8 cellular contexts compared by ENCODE assay signal in the genomic region with DNA sequence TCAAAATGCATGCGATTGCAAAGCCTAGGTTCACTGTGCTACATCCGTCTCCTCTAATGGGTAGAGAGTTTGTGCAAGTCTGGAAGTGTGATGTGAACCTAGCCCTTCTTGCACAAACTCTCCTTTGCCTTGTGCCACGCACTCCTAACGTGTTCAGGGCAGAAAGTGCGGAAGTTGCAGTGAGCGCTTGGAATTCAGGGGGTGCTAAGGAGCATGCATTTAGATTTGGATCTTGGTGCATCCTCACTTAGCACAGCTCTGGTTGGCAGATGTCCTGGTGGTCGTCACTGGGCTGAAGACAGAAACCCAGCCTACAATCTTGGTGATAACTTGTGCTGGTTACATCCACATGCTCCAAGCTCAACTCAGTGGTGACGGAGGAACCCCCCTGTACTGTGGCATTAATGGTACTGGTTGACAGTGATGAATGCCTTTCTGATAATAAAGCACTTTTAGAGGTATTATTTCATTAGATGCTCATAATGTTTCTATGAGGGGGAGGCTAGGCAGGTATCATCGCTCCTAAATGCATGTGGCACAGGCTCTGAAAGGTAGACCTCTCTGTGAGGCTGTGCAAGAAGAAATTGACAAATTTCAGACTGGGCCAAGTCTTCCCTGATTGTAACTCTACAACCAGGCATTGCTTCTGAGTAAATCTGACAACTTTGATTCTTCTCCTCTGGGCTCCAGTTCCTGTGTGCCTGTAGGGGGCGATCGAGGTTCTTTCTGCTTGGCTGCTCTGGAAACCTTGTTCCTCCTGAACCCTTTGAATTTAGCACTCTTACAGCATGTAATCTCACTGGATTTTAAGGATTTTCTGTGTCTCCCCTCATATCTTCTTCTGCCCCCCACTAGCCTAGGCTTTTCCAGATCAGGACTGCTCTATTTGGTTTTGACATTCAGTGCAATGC. TPM values are rescaled to one million over a fixed set of nuclear protein-coding genes. Genes with fewer than 3 reads are reported as not detected.
A peak's percentile ranks its signal among the peaks of the same experiment; 100 is the strongest.
DNase-seq lines count a peak whose midpoint lies in the region; ATAC-seq, FAIRE-seq and TF ChIP-seq lines count a peak whose summit lies in the region.

No MANE protein-coding gene starts in this region.

- no peak overlapping the region for H3K23ac ChIP-seq in H1 (ENCODE audit: insufficient read length)

- no peak for ATAC-seq in GM21619 (IDR thresholded peaks at IDR 0.05; ENCODE audit: unreplicated experiment)

- H2BK15ac ChIP-seq in H1 (ENCODE audit: low read length) = no peak overlapping the region

- no peak overlapping the region for H3K14ac ChIP-seq in H1 (ENCODE audit: insufficient read length)

- no peak overlapping the region for H3K4ac ChIP-seq in H1 (replicated peaks; ENCODE audit: insufficient read length, low read depth, low read length)

- H4K20me1 ChIP-seq in H1 (replicated peaks in 1 of 2; ENCODE audit: control insufficient read depth in 1 of 2, insufficient read depth in 2 of 2, low read length in 2 of 2) (peaks cover 12 to 24% of the 10 kb centered on the region in 2 experiments), neural progenitor cell (ENCODE audit: low read depth) (peaks cover 70% of the 10 kb centered on the region)

- H2BK120ac ChIP-seq in H1 (replicated peaks; ENCODE audit: low read depth, low read length) = no peak overlapping the region

- H3K27me3 Mint-ChIP-seq in neural progenitor cell (ENCODE audit: insufficient read depth, low read depth) = peaks cover 5% of the 10 kb centered on the region

- H3K9me3 ChIP-seq in H1 (ENCODE audit: insufficient read depth in 2 of 2, low read depth in 1 of 2, low read length in 1 of 2) (no peaks in the 10 kb centered on the region), neural progenitor cell (ENCODE audit: low read depth) (no peaks in the 10 kb centered on the region)

- H3K27ac Mint-ChIP-seq in neural progenitor cell = no peak overlapping the region

- H2BK12ac ChIP-seq in H1 (ENCODE audit: low read depth, low read length) = no peak overlapping the region

- 74% methylated on average over 11 of the region's 11 CpGs; no CpG with 5 or more reads in 1 of the 2 experiments for WGBS in H1 (ENCODE audit: extremely low coverage in 1 of 2, insufficient coverage in 1 of 2, insufficient read length in 1 of 2, insufficient replicate concordance in 2 of 2, low coverage in 1 of 2, low lambda C conversion rate in 2 of 2, missing lambda C conversion rate in 1 of 2), 2 experiments

- H3K27ac ChIP-seq in H1 (ENCODE audit: low read depth, low read length) = no peak overlapping the region
- no peak overlapping the region for H3K27ac ChIP-seq in neural progenitor cell

- no peaks in the 10 kb centered on the region for H3K23me2 ChIP-seq in H1 (ENCODE audit: low read depth, low read length)

- H3K36me3 ChIP-seq in H1 (ENCODE audit: control insufficient read depth in 2 of 4, insufficient read depth in 4 of 4, low read length in 3 of 4) (peaks cover 0 to 4% (median 2%) of the 10 kb centered on the region in 4 experiments; a peak in 4 of 8 replicates), neural progenitor cell (no peaks in the 10 kb centered on the region)

- no peaks in the 10 kb centered on the region for H3K9me3 Mint-ChIP-seq in neural progenitor cell

- H3K4me1 Mint-ChIP-seq in neural progenitor cell = peaks cover 28% of the 10 kb centered on the region

- H3K18ac ChIP-seq in H1 (ENCODE audit: extremely low read depth, low read length) = no peak overlapping the region

- no peak overlapping the region for H2BK5ac ChIP-seq in H1 (ENCODE audit: low read depth, low read length)

- no peak overlapping the region for H3K4me3 Mint-ChIP-seq in neural progenitor cell

- DNase-seq in NCI-H2171 treated with DMSO at 0.1 percent for 48 hours (lab: John Stamatoyannopoulos, UW) (peak; percentile 40), NCI-H2171 (lab: John Stamatoyannopoulos, UW) (no peak), NAMALWA (ENCODE audit: low spot score) (peak; percentile 70), H1 (ENCODE audit: low read depth in 1 of 2, low spot score in 2 of 2) (peak in 1 of 2 experiments; percentile 77), neural progenitor cell (ENCODE audit: low spot score) (peak; percentile 65), NCI-H187 (lab: John Stamatoyannopoulos, UW) (no peak)
- peak; percentile 57 to 65 for DNase-seq in activated CD4-positive, alpha-beta T cell treated with anti-CD3 and anti-CD28 coated beads for 4 hours

- H3K36me3 Mint-ChIP-seq in neural progenitor cell = peaks cover 7% of the 10 kb centered on the region

- no peak overlapping the region for H4K91ac ChIP-seq in H1 (replicated peaks; ENCODE audit: insufficient read length, low read length)

- H3K4me1 ChIP-seq in H1 (replicated peaks in 1 of 4; ENCODE audit: control insufficient read depth in 3 of 4, insufficient read depth in 4 of 4, low read length in 3 of 4) = peaks cover 6 to 13% (median 8%) of the 10 kb centered on the region in 4 experiments
- peaks cover 13% of the 10 kb centered on the region for H3K4me1 ChIP-seq in neural progenitor cell

- no peak overlapping the region for H3K9ac ChIP-seq in H1 (replicated peaks in 1 of 4; ENCODE audit: extremely low read depth in 1 of 4, low read depth in 3 of 4, low read length in 3 of 4)
- H3K9ac ChIP-seq in neural progenitor cell = no peak overlapping the region

- POLR2A ChIA-PET in H1 (lab: Charles Lee; ENCODE audit: partially characterized antibody) = interaction anchor here (1.1 to 1.3 kb wide), 2 partner anchors 37 to 113 kb away, joined by 3 to 4 read pairs; a partner anchor contains a TSS

- peaks cover 2% of the 10 kb centered on the region for H3F3A ChIP-seq in neural progenitor cell (ENCODE audit: low read depth)

- no peak overlapping the region for H2AK5ac ChIP-seq in H1 (ENCODE audit: low read depth, low read length)

- no peak for TF ChIP-seq EP300 in H1 (IDR thresholded peaks at IDR 0.05; ENCODE audit: borderline replicate concordance in 1 of 2, low read depth in 2 of 2, low read length in 2 of 2)

- no peak overlapping the region for H2BK20ac ChIP-seq in H1 (ENCODE audit: low read length)

- no peak overlapping the region for H4K8ac ChIP-seq in H1 (ENCODE audit: extremely low read depth, insufficient read depth, low read length)

- no peak for FAIRE-seq in H1 (lab: Jason Lieb, UNC)

- CTCF ChIA-PET in H1 (lab: Charles Lee; ENCODE audit: partially characterized antibody) = interaction anchor here (0.6 to 6.3 kb wide), 59 partner anchors 8 to 779 kb away, joined by 3 to 77 read pairs (median 5); a partner anchor contains a TSS

- H3K4me2 ChIP-seq in H1 (ENCODE audit: insufficient read depth in 1 of 2, low read depth in 2 of 2, low read length in 2 of 2) (no peak overlapping the region), neural progenitor cell (no peak overlapping the region)

- TF ChIP-seq CTCF in H1 (IDR thresholded peaks at IDR 0.05; ENCODE audit: control extremely low read depth in 1 of 3, insufficient read depth in 1 of 3, low read depth in 1 of 3, low read length in 3 of 3) (peak; percentile 64 to 85 (median 77)), neural progenitor cell (IDR thresholded peaks at IDR 0.05) (peak; percentile 75)

- H3K56ac ChIP-seq in H1 (replicated peaks; ENCODE audit: insufficient read length, low read depth, low read length) = no peak overlapping the region

- H3K79me2 ChIP-seq in H1 (ENCODE audit: control insufficient read depth in 1 of 2, insufficient read depth in 2 of 2, low read length in 2 of 2) (peaks cover 0 to 15% of the 10 kb centered on the region in 2 experiments; a peak in 1 of 4 replicates), neural progenitor cell (ENCODE audit: low read depth) (peaks cover 39% of the 10 kb centered on the region)

- no peak for TF ChIP-seq POLR2A in H1 (IDR thresholded peaks at IDR 0.05; ENCODE audit: control extremely low read depth in 1 of 2, low read depth in 2 of 2, low read length in 2 of 2)

- peaks cover 8% of the 10 kb centered on the region for H3K79me1 ChIP-seq in H1 (ENCODE audit: low read depth, low read length)

- H2AFZ ChIP-seq in H1 (ENCODE audit: low read length) (no peak overlapping the region), neural progenitor cell (replicated peaks) (no peak overlapping the region)

- no peak overlapping the region for H3K4me3 ChIP-seq in H1 (ENCODE audit: extremely low read depth in 1 of 4, insufficient read depth in 2 of 4, low read depth in 3 of 4, low read length in 4 of 4)
- no peak overlapping the region for H3K4me3 ChIP-seq in neural progenitor cell

- TF ChIP-seq RAD21 in H1 (IDR thresholded peaks at IDR 0.05 in 1 of 2, conservative IDR thresholded peaks at IDR 0.05 in 1 of 2; ENCODE audit: low read depth in 2 of 2, low read length in 2 of 2) = peak; percentile 22 to 46; a peak in 3 of 4 replicates

- H3K27me3 ChIP-seq in H1 (replicated peaks in 1 of 4; ENCODE audit: control insufficient read depth in 3 of 4, extremely low read depth in 1 of 4, insufficient read depth in 3 of 4, low read length in 3 of 4) (no peaks in the 10 kb centered on the region), neural progenitor cell (no peaks in the 10 kb centered on the region)

- no peak overlapping the region for H4K5ac ChIP-seq in H1 (ENCODE audit: insufficient read length, low read depth, low read length)

RNA-seq across cellular contexts. Expression of a gene that starts 40.6 kb away (rescaled TPM):
- total RNA-seq in H1 (2021; fragmentation: NEBNext Ultra II Directional; extraction: Animal tissue kit (Norgen Biotek cat#: 25700)) = 44.9 and 46.6 TPM in 2 replicates
- polyA plus RNA-seq in H1 (2011; rRNA removed) = 27.5 and 36.9 TPM in 2 replicates
- polyA plus RNA-seq in H1 (2011; cell fraction: cytosol; rRNA removed) = 30.4 TPM
- 67.8 TPM for polyA plus RNA-seq in H1 (2011; cell fraction: nucleus; rRNA removed)
- polyA plus RNA-seq in H1 (2012, experiment 1 of 2) = 30.0 to 35.6 TPM (median 34.3 TPM) in 4 replicates
- 38.6 TPM for polyA plus RNA-seq in H1 (2012, experiment 2 of 2)
- polyA plus RNA-seq in H1 (2013, experiment 1 of 2) = 21.7 TPM
- 21.8 TPM for polyA plus RNA-seq in H1 (2013, experiment 2 of 2)
- polyA minus RNA-seq in H1 (2011; rRNA and poly(A)+ RNA removed) = 31.9 and 42.5 TPM in 2 replicates
- polyA minus RNA-seq in H1 (2011; cell fraction: cytosol; rRNA and poly(A)+ RNA removed) = 20.1 TPM
- 19.0 TPM for polyA minus RNA-seq in H1 (2011; cell fraction: nucleus; rRNA and poly(A)+ RNA removed)
- total RNA-seq in neural progenitor cell (ENCODE audit: low replicate concordance) = 24.7 and 38.7 TPM in 2 replicates

RNA-seq across cellular contexts. Expression of a gene that starts 45.3 kb away (rescaled TPM):
- not detected in 2 replicates for total RNA-seq in H1 (2021; fragmentation: NEBNext Ultra II Directional; extraction: Animal tissue kit (Norgen Biotek cat#: 25700))
- not detected in 2 replicates for polyA plus RNA-seq in H1 (2011; rRNA removed)
- polyA plus RNA-seq in H1 (2011; cell fraction: cytosol; rRNA removed) = not detected
- polyA plus RNA-seq in H1 (2011; cell fraction: nucleus; rRNA removed) = not detected
- polyA plus RNA-seq in H1 (2012, experiment 1 of 2) = not detected in 4 replicates
- not detected for polyA plus RNA-seq in H1 (2012, experiment 2 of 2)
- polyA plus RNA-seq in H1 (2013, experiment 1 of 2) = not detected
- not detected for polyA plus RNA-seq in H1 (2013, experiment 2 of 2)
- polyA minus RNA-seq in H1 (2011; rRNA and poly(A)+ RNA removed) = not detected in 2 replicates
- not detected for polyA minus RNA-seq in H1 (2011; cell fraction: cytosol; rRNA and poly(A)+ RNA removed)
- polyA minus RNA-seq in H1 (2011; cell fraction: nucleus; rRNA and poly(A)+ RNA removed) = not detected
- total RNA-seq in neural progenitor cell (ENCODE audit: low replicate concordance) = not detected in 2 replicates

RNA-seq across cellular contexts. Expression of a gene that starts 47.0 kb away (rescaled TPM):
- total RNA-seq in H1 (2021; fragmentation: NEBNext Ultra II Directional; extraction: Animal tissue kit (Norgen Biotek cat#: 25700)) = not detected in 2 replicates
- polyA plus RNA-seq in H1 (2011; rRNA removed) = not detected in 2 replicates
- not detected for polyA plus RNA-seq in H1 (2011; cell fraction: cytosol; rRNA removed)
- not detected for polyA plus RNA-seq in H1 (2011; cell fraction: nucleus; rRNA removed)
- not detected in 4 replicates for polyA plus RNA-seq in H1 (2012, experiment 1 of 2)
- polyA plus RNA-seq in H1 (2012, experiment 2 of 2) = not detected
- not detected for polyA plus RNA-seq in H1 (2013, experiment 1 of 2)
- polyA plus RNA-seq in H1 (2013, experiment 2 of 2) = not detected
- polyA minus RNA-seq in H1 (2011; rRNA and poly(A)+ RNA removed) = not detected in 2 replicates
- polyA minus RNA-seq in H1 (2011; cell fraction: cytosol; rRNA and poly(A)+ RNA removed) = not detected
- polyA minus RNA-seq in H1 (2011; cell fraction: nucleus; rRNA and poly(A)+ RNA removed) = not detected
- total RNA-seq in neural progenitor cell (ENCODE audit: low replicate concordance) = not detected in 2 replicates

Comparison
In these comparisons a context has a peak if more than half of its experiments do, and no peak if none do; other contexts are left out.
1. DNase-seq: peak in NCI-H2171 treated with DMSO at 0.1 percent for 48 hours (single experiment), NAMALWA (single experiment), activated CD4-positive, alpha-beta T cell treated with anti-CD3 and anti-CD28 coated beads for 4 hours (2 of 2) and neural progenitor cell (single experiment); none in NCI-H2171 (single experiment) and NCI-H187 (0 of 2).